In the genomic region with DNA sequence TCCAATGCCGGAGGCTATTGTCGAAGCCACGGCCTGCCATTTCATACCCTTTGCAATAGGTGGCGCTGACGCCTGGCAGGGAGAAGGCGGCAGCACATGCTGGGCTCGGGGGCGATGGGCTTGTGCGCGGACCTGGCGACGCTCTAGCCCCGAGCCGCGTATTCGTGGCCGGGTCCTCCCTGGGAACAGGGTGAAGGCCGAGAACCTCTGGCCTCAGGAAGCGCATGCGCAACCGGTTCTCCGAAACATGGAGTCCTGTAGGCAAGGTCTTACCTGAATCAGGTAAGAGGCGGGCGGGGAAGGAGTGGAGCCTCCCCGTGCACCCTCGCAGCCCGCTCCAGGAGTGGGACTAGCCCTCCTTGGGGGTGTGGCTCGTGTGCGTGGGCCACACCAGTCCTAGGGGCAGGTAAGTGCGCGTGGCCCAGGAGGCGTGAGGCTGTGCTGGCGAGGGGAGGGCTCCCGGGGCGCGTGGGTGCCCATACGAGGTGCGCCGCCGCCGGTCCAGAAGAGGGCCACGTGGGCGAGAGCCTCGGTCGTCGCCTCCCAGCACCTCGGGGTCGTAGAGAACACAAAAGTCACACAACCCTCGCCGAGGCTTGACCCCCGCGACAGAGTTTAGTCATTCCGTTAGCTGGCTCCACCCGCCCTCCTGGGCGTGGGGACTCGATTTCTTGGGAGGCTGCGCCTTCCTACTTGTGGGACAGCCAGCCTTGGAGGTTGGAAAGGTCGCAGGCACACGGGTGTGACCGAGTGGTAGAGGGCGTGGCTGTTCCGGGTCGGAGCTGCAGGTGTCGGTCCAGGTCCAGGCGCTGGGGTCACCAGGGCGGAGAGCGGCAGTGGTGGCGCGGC, we compare ENCODE assay signal across 8 cellular contexts. TPM values are rescaled to one million over a fixed set of nuclear protein-coding genes. Genes with fewer than 3 reads are reported as not detected.
DNase-seq lines count a peak whose midpoint lies in the region; ATAC-seq and TF ChIP-seq lines count a peak whose summit lies in the region.

No MANE protein-coding gene starts in this region.

- H3K4me1 ChIP-seq in left ventricle myocardium inferior (peaks cover 29% of the 10 kb centered on the region), psoas muscle (no peaks in the 10 kb centered on the region)

- TF ChIP-seq CTCF in RWPE1 (conservative IDR thresholded peaks at IDR 0.05; ENCODE audit: low read depth) (peak; percentile 84), left ventricle myocardium inferior (IDR thresholded peaks at IDR 0.05; ENCODE audit: borderline replicate concordance) (peak; percentile 79), psoas muscle (IDR thresholded peaks at IDR 0.05) (peak; percentile 33)

- ATAC-seq in HG03354 (IDR thresholded peaks at IDR 0.05; ENCODE audit: poor library complexity, severe bottlenecking, unreplicated experiment): peak; percentile 60
- peak; percentile 70 to 76 for ATAC-seq in activated naive CD4-positive, alpha-beta T cell treated with anti-CD3 and anti-CD28 coated beads, Interleukin-2, amount 50 U/mL, for 72 hours
- ATAC-seq in psoas muscle: peak in 2 of 4 donors; percentile 45 to 54
- no peak for ATAC-seq in GM19328 (IDR thresholded peaks at IDR 0.05; ENCODE audit: unreplicated experiment)

- 51 to 54% (median 51%) methylated on average over 59 to 69 of the region's 69 CpGs for WGBS in psoas muscle, 3 donors

- intact Hi-C loops in left ventricle myocardium inferior (cut with micrococcal nuclease): no loop called here
- intact Hi-C loops in psoas muscle (cut with DNase I): loop anchor here in 1 of 2 donors (5.0 to 10.0 kb wide), 3 partner anchors 212 to 268 kb away; no protein-coding TSS in a partner anchor

- peak overlapping the region; percentile 68 for H3K4me3 ChIP-seq in left ventricle myocardium inferior
- H3K4me3 ChIP-seq in psoas muscle: peak overlapping the region; percentile 57

- peaks cover 0 to 6% of the 10 kb centered on the region in 2 donors for H3K9me3 Mint-ChIP-seq in activated naive CD4-positive, alpha-beta T cell treated with anti-CD3 and anti-CD28 coated beads, Interleukin-2, amount 50 U/mL, for 72 hours

- H3K27ac Mint-ChIP-seq in activated naive CD4-positive, alpha-beta T cell treated with anti-CD3 and anti-CD28 coated beads, Interleukin-2, amount 50 U/mL, for 72 hours: no peak overlapping the region

- POLR2A ChIA-PET in RWPE1 (lab: Yijun Ruan, JAX; ENCODE audit: low non-redundant PET): no interaction called here

- H3K27ac ChIP-seq in RWPE1 (no peak overlapping the region), left ventricle myocardium inferior (replicated peaks) (no peak overlapping the region), psoas muscle (no peak overlapping the region)

- H3K27me3 ChIP-seq in left ventricle myocardium inferior (ENCODE audit: low read depth) (peaks cover 75% of the 10 kb centered on the region), psoas muscle (ENCODE audit: insufficient read depth in 3 of 3, low read length in 2 of 3) (peaks cover 0 to 26% (median 12%) of the 10 kb centered on the region in 3 donors)

- H3K36me3 Mint-ChIP-seq in activated naive CD4-positive, alpha-beta T cell treated with anti-CD3 and anti-CD28 coated beads, Interleukin-2, amount 50 U/mL, for 72 hours: no peaks in the 10 kb centered on the region

- DNase-seq in DMS53 (lab: John Stamatoyannopoulos, UW): peak; percentile 100
- peak; percentile 64 for DNase-seq in RWPE1 (ENCODE audit: low spot score)
- peak; percentile 63 to 64 for DNase-seq in activated naive CD4-positive, alpha-beta T cell treated with anti-CD3 and anti-CD28 coated beads, Interleukin-2, amount 50 U/mL, for 72 hours (ENCODE audit: low spot score in 2 of 2)
- DNase-seq in left ventricle myocardium inferior: peak; percentile 27
- DNase-seq in psoas muscle: peak; percentile 56 to 61
- no peak for DNase-seq in cortex of kidney (lab: John Stamatoyannopoulos, UW)

- no peaks in the 10 kb centered on the region for H3K36me3 ChIP-seq in left ventricle myocardium inferior
- no peaks in the 10 kb centered on the region for H3K36me3 ChIP-seq in psoas muscle (ENCODE audit: insufficient read depth in 1 of 2, low read depth in 1 of 2)

- CTCF ChIA-PET in RWPE1 (lab: Yijun Ruan, JAX): interaction anchor here (0.6 to 0.7 kb wide), 2 partner anchors 11 to 13 kb away, joined by 4 read pairs; no protein-coding TSS in a partner anchor

- H3K9me3 ChIP-seq in left ventricle myocardium inferior (replicated peaks): no peaks in the 10 kb centered on the region
- H3K9me3 ChIP-seq in psoas muscle: no peaks in the 10 kb centered on the region

RNA-seq across cellular contexts. Expression of a gene that starts 5.5 kb away (rescaled TPM):
- total RNA-seq in activated naive CD4-positive, alpha-beta T cell treated with anti-CD3 and anti-CD28 coated beads, Interleukin-2, amount 50 U/mL, for 72 hours: 1 to 10 TPM; 1.9 to 2.5 TPM
- total RNA-seq in left ventricle myocardium inferior (4.9 TPM), psoas muscle (10 to 100 TPM in 2 of 4 donors, 1 to 10 TPM in 2; 3.0 to 12.6 (median 8.8) TPM)
- 1 to 10 TPM; 2.8 to 5.3 (median 4.2) TPM for polyA plus RNA-seq in psoas muscle

RNA-seq across cellular contexts. Expression of a gene that starts 45.5 kb away (rescaled TPM):
- 10 to 100 TPM; 12.6 to 15.1 TPM for total RNA-seq in activated naive CD4-positive, alpha-beta T cell treated with anti-CD3 and anti-CD28 coated beads, Interleukin-2, amount 50 U/mL, for 72 hours
- total RNA-seq in left ventricle myocardium inferior: 5.8 TPM
- 1 to 10 TPM; 2.4 to 4.6 (median 3.2) TPM for total RNA-seq in psoas muscle
- 1 to 10 TPM; 3.0 to 4.6 (median 4.2) TPM for polyA plus RNA-seq in psoas muscle

Comparison
In these comparisons a context has a peak if more than half of its experiments do, and no peak if none do; other contexts are left out.
1. CTCF ChIP-seq: peak in every context shown above with its lines; median percentile 84 in RWPE1; 79 in left ventricle myocardium inferior; 33 in psoas muscle.